Comparison of ENCODE assay signal across 23 cellular contexts in genomic region chr2:22078701-22079100, GRCh38.
"Had no signal": no experiment of that assay in that cellular context is flagged by ENCODE, and none has a peak within 500 bp of the region (broad histone marks: within the 10 kb centered on the region; RNA-seq: fewer than 3 reads in every experiment).

No MANE protein-coding gene starts in this region.

- H3K4me1 Mint-ChIP-seq: immature natural killer cell; memory B cell; naive B cell; stimulated activated memory B cell treated with anti-CD40 and anti-IgM and Interleukin-4, amounts not matched to agents 10 μg/mL and 1 μg/mL and 100 μg/mL, for 72 hours had no signal

- H3K27me3 Mint-ChIP-seq: memory B cell; naive B cell; stimulated activated memory B cell treated with anti-CD40 and anti-IgM and Interleukin-4, amounts not matched to agents 10 μg/mL and 1 μg/mL and 100 μg/mL, for 72 hours; stimulated activated naive CD8-positive, alpha-beta T cell treated with anti-CD3 and anti-CD28 coated beads, Interleukin-15, Interleukin-2, amounts not matched to agents 100 ng/mL and 50 ng/mL, for 24 hours had no signal

- H3K27ac Mint-ChIP-seq: immature natural killer cell; memory B cell; nephron; stimulated activated memory B cell treated with anti-CD40 and anti-IgM and Interleukin-4, amounts not matched to agents 10 μg/mL and 1 μg/mL and 100 μg/mL, for 72 hours; stimulated activated naive CD8-positive, alpha-beta T cell treated with anti-CD3 and anti-CD28 coated beads, Interleukin-15, Interleukin-2, amounts not matched to agents 100 ng/mL and 50 ng/mL, for 24 hours had no signal

- H3K36me3 ChIP-seq: colonic mucosa, heart left ventricle, left lung, lower lobe of right lung, spleen, tibial artery, upper lobe of left lung, uterus had no signal

- H3K27me3 ChIP-seq: colonic mucosa, heart left ventricle, left lung, spleen, tibial artery, upper lobe of left lung, uterus had no signal

- H3K27ac ChIP-seq: colonic mucosa, heart left ventricle, left lung, lower lobe of right lung, spleen, tibial artery, upper lobe of left lung, uterus had no signal

- H3K4me3 ChIP-seq: colonic mucosa, heart left ventricle, left lung, lower lobe of right lung, spleen, tibial artery, upper lobe of left lung, uterus had no signal

- H3K9me3 ChIP-seq: colonic mucosa, lower lobe of right lung, upper lobe of left lung, uterus had no signal

- H3K4me1 ChIP-seq: colonic mucosa, heart left ventricle, left lung, lower lobe of right lung, spleen, tibial artery, upper lobe of left lung, uterus had no signal

- FAIRE-seq: keratinocyte had no signal

- DNase-seq: colonic mucosa; effector CD4-positive, alpha-beta T cell; foreskin melanocyte; heart left ventricle; hippocampal formation; immature natural killer cell; left lung; lower lobe of right lung; midbrain; naive B cell; posterior cingulate gyrus; spleen; stimulated activated CD4-positive, alpha-beta T cell treated with anti-CD3 and anti-CD28 coated beads, Interleukin-15, amount 100 ng/mL, for 24 hours; stimulated activated CD4-positive, alpha-beta T cell treated with anti-CD3 and anti-CD28 coated beads, Interleukin-1b, Interleukin-23, amount 100 ng/mL, for 48 hours; stimulated activated CD4-positive, alpha-beta T cell treated with anti-CD3 and anti-CD28 coated beads, Interleukin-4, amount 100 ng/mL, for 24 hours; tibial artery; upper lobe of left lung; uterus had no signal

- H3K9me3 Mint-ChIP-seq: memory B cell; stimulated activated memory B cell treated with anti-CD40 and anti-IgM and Interleukin-4, amounts not matched to agents 10 μg/mL and 1 μg/mL and 100 μg/mL, for 72 hours had no signal

- H3K36me3 Mint-ChIP-seq: immature natural killer cell; memory B cell; naive B cell; stimulated activated memory B cell treated with anti-CD40 and anti-IgM and Interleukin-4, amounts not matched to agents 10 μg/mL and 1 μg/mL and 100 μg/mL, for 72 hours had no signal

- H3K4me3 Mint-ChIP-seq: immature natural killer cell; memory B cell; nephron; stimulated activated memory B cell treated with anti-CD40 and anti-IgM and Interleukin-4, amounts not matched to agents 10 μg/mL and 1 μg/mL and 100 μg/mL, for 72 hours; stimulated activated naive CD8-positive, alpha-beta T cell treated with anti-CD3 and anti-CD28 coated beads, Interleukin-15, Interleukin-2, amounts not matched to agents 100 ng/mL and 50 ng/mL, for 24 hours had no signal
